25 cellular contexts compared by ENCODE assay signal in genomic region chr3:170397579-170398177, GRCh38. TPM values are rescaled to one million over a fixed set of nuclear protein-coding genes. Genes with fewer than 3 reads are reported as not detected.
A peak's percentile ranks its signal among the peaks of the same experiment; 100 is the strongest.
DNase-seq lines count a peak whose midpoint lies in the region; ATAC-seq, FAIRE-seq and TF ChIP-seq lines count a peak whose summit lies in the region.
"Had no signal": no experiment of that assay in that cellular context is flagged by ENCODE, and none has a peak within 500 bp of the region (broad histone marks: within the 10 kb centered on the region; RNA-seq: fewer than 3 reads in every experiment).

No MANE protein-coding gene starts in this region.

- no peak overlapping the region for H3K4me3 Mint-ChIP-seq in naive B cell
- H3K4me3 Mint-ChIP-seq: IgD-negative memory B cell had no signal

- H3K4me1 Mint-ChIP-seq in naive B cell, result peaks cover 17 to 23% (median 17%) of the 10 kb centered on the region in 3 donors

- TF ChIP-seq CTCF in A549 (IDR thresholded peaks at IDR 0.05), result no peak
- no peak for TF ChIP-seq CTCF in RWPE2 (IDR thresholded peaks at IDR 0.05; ENCODE audit: poor library complexity, severe bottlenecking)
- no peak for TF ChIP-seq CTCF in hepatocyte (IDR thresholded peaks at IDR 0.05; ENCODE audit: poor library complexity)

- FAIRE-seq in A549 (lab: Jason Lieb, UNC) (no peak), urothelium cell line (lab: Jason Lieb, UNC) (no peak)
- FAIRE-seq: H1 had no signal

- 94% methylated on average over 9 of the region's 9 CpGs for WGBS in A549 (ENCODE audit: missing lambda C conversion rate)
- WGBS in hepatocyte (ENCODE audit: low lambda C conversion rate, missing lambda C conversion rate), result 80% methylated on average over 9 of the region's 9 CpGs

- H3K27me3 Mint-ChIP-seq in naive B cell, result no peaks in the 10 kb centered on the region
- H3K27me3 Mint-ChIP-seq: IgD-negative memory B cell had no signal

- H3K27ac ChIP-seq in A549 (no peak overlapping the region), RWPE2 (ENCODE audit: poor library complexity, severe bottlenecking) (no peak overlapping the region), hepatocyte (no peak overlapping the region)
- H3K27ac ChIP-seq: 22Rv1, HL-60, SJCRH30 had no signal

- DNase-seq in A549 (ENCODE audit: low read depth in 1 of 2, low spot score in 1 of 2) (peak in 1 of 2 experiments; percentile 22), RWPE2 (ENCODE audit: low spot score) (no peak), hepatocyte (ENCODE audit: low spot score) (peak; percentile 13), naive B cell (no peak), islet precursor cell (no peak), NCI-H2196 (lab: John Stamatoyannopoulos, UW; ENCODE audit: unreplicated experiment) (no peak), NCI-H2107 (lab: John Stamatoyannopoulos, UW) (no peak), urothelium cell line (ENCODE audit: low spot score) (no peak)
- DNase-seq: Calu3, DMS79 treated with DMSO at 0.1 percent for 48 hours, GF-D8, HCEC 1CT, NCI-H1092, NCI-H1417 treated with DMSO at 0.1 percent for 48 hours, NCI-H187, NCI-H2081 treated with DMSO at 0.1 percent for 48 hours, NCI-H2171 treated with DMSO at 0.1 percent for 48 hours, NCI-H524, NCI-H774, SJCRH30 had no signal

- H3K36me3 ChIP-seq in RWPE2 (ENCODE audit: low read depth), result peaks cover 31% of the 10 kb centered on the region
- H3K36me3 ChIP-seq in hepatocyte (replicated peaks; ENCODE audit: insufficient read depth, low read depth), result no peaks in the 10 kb centered on the region

- peak overlapping the region in 4 of 6 donors; percentile 9 to 73 (median 50) for H3K27ac Mint-ChIP-seq in naive B cell
- H3K27ac Mint-ChIP-seq: IgD-negative memory B cell had no signal

- POLR2A ChIA-PET in A549 (lab: Yijun Ruan, JAX), result interaction anchor here (0.9 to 1.4 kb wide), 2 partner anchors 15 to 40 kb away, joined by 3 to 4 read pairs; partner anchors contain the start of gene SKIL

- CTCF ChIA-PET in A549 (lab: Yijun Ruan, JAX), result interaction anchor here (0.6 to 3.3 kb wide), 8 partner anchors 9 to 464 kb away, joined by 3 to 12 read pairs (median 4); partner anchors contain the start of gene SKIL

- H3K4me2 ChIP-seq in A549 (no peak overlapping the region), hepatocyte (no peak overlapping the region)

- no peak for TF ChIP-seq POLR2A in A549 (IDR thresholded peaks at IDR 0.05; ENCODE audit: low read length)

- no peaks in the 10 kb centered on the region for H3K9me2 ChIP-seq in hepatocyte (replicated peaks; ENCODE audit: insufficient read depth)

- H3K27me3 ChIP-seq in RWPE2 (ENCODE audit: insufficient read depth, poor library complexity, severe bottlenecking) (no peaks in the 10 kb centered on the region), hepatocyte (no peaks in the 10 kb centered on the region)
- H3K27me3 ChIP-seq: SJCRH30 had no signal

- H3K9me3 ChIP-seq in A549 (no peaks in the 10 kb centered on the region), RWPE2 (ENCODE audit: severe bottlenecking) (no peaks in the 10 kb centered on the region), hepatocyte (ENCODE audit: low read depth) (no peaks in the 10 kb centered on the region)
- H3K9me3 ChIP-seq: SJCRH30 had no signal

- H3K9me3 Mint-ChIP-seq in naive B cell, result peaks cover 0 to 3% (median 0%) of the 10 kb centered on the region in 7 donors
- H3K9me3 Mint-ChIP-seq: IgD-negative memory B cell had no signal

- no peaks in the 10 kb centered on the region for H3K36me3 Mint-ChIP-seq in naive B cell

- H4K20me1 ChIP-seq in hepatocyte (ENCODE audit: insufficient read depth, poor library complexity, severe bottlenecking), result peaks cover 2% of the 10 kb centered on the region

- ATAC-seq in A549, result peak; percentile 27 to 39; a peak in 5 of 6 replicates
- peak; percentile 10; the same call in 1 of the 3 replicates for ATAC-seq in RWPE2 (ENCODE audit: low read depth)
- no peak for ATAC-seq in naive B cell (ENCODE audit: low read depth in 2 of 2)
- ATAC-seq: Right ventricle myocardium inferior had no signal

- no peak overlapping the region for H2AFZ ChIP-seq in hepatocyte

- TF ChIP-seq EP300 in A549 (IDR thresholded peaks at IDR 0.05), result no peak

- H3K4me1 ChIP-seq in A549 (peaks cover 4% of the 10 kb centered on the region; the same call in 1 of the 3 replicates), RWPE2 (ENCODE audit: insufficient read depth, poor library complexity, severe bottlenecking) (no peaks in the 10 kb centered on the region), hepatocyte (ENCODE audit: insufficient read depth) (no peaks in the 10 kb centered on the region)
- H3K4me1 ChIP-seq: SJCRH30 had no signal

- TF ChIP-seq RAD21 in A549 (conservative IDR thresholded peaks at IDR 0.05 in 1 of 2, IDR thresholded peaks at IDR 0.05 in 1 of 2), result no peak

- peaks cover 9% of the 10 kb centered on the region for H3K79me2 ChIP-seq in hepatocyte

- H3K4me3 ChIP-seq in A549 (no peak overlapping the region), RWPE2 (ENCODE audit: severe bottlenecking) (no peak overlapping the region), hepatocyte (no peak overlapping the region)
- H3K4me3 ChIP-seq: SJCRH30 had no signal

TF ChIP-seq in A549, 52 proteins besides CTCF, POLR2A, EP300 and RAD21:
- TF ChIP-seq, protein P1, sequence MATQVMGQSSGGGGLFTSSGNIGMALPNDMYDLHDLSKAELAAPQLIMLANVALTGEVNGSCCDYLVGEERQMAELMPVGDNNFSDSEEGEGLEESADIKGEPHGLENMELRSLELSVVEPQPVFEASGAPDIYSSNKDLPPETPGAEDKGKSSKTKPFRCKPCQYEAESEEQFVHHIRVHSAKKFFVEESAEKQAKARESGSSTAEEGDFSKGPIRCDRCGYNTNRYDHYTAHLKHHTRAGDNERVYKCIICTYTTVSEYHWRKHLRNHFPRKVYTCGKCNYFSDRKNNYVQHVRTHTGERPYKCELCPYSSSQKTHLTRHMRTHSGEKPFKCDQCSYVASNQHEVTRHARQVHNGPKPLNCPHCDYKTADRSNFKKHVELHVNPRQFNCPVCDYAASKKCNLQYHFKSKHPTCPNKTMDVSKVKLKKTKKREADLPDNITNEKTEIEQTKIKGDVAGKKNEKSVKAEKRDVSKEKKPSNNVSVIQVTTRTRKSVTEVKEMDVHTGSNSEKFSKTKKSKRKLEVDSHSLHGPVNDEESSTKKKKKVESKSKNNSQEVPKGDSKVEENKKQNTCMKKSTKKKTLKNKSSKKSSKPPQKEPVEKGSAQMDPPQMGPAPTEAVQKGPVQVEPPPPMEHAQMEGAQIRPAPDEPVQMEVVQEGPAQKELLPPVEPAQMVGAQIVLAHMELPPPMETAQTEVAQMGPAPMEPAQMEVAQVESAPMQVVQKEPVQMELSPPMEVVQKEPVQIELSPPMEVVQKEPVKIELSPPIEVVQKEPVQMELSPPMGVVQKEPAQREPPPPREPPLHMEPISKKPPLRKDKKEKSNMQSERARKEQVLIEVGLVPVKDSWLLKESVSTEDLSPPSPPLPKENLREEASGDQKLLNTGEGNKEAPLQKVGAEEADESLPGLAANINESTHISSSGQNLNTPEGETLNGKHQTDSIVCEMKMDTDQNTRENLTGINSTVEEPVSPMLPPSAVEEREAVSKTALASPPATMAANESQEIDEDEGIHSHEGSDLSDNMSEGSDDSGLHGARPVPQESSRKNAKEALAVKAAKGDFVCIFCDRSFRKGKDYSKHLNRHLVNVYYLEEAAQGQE (IDR thresholded peaks at IDR 0.05), result no peak
- TF ChIP-seq POLR2AphosphoS2 (conservative IDR thresholded peaks at IDR 0.05; ENCODE audit: low read length), result 0 out of 2 replicates have a peak, but pooled peaks have one; percentile 65
- TF ChIP-seq MAZ (IDR thresholded peaks at IDR 0.05; ENCODE audit: borderline replicate concordance, low read depth, low read length), result no peak
- TF ChIP-seq SREBF2 (IDR thresholded peaks at IDR 0.05), result no peak

RNA-seq across cellular contexts. Expression of gene CLDN11, which starts 21.0 kb away (rescaled TPM):
- polyA plus RNA-seq in A549 (2011; rRNA removed) (0.42 and 0.44 TPM in 2 replicates), A549 (2017; fragmentation: RNase III; extraction: RNeasy Plus Mini Kit Qiagen cat#74134 plus additional on column Dnase treatment) (0.42 to 0.61 TPM (median 0.56 TPM) in 3 replicates), hepatocyte (6.1 and 7.7 TPM in 2 replicates), naive B cell (ENCODE audit: low read depth in 6 of 6) (not detected)
- 0.32 and 0.42 TPM in 2 replicates for polyA plus RNA-seq in A549 (2012; cell fraction: cytosol; rRNA removed)
- polyA plus RNA-seq in A549 (2012; cell fraction: nucleus; rRNA removed), result 2.6 and 3.2 TPM in 2 replicates
- 0.21 and 0.49 TPM in 2 replicates for polyA minus RNA-seq in A549 (2011; rRNA and poly(A)+ RNA removed)
- total RNA-seq in hepatocyte, result 21.9 and 29.5 TPM in 2 replicates
- polyA plus RNA-seq: IgD-negative memory B cell had no signal

RNA-seq across cellular contexts. Expression of gene SKIL, which starts 40.2 kb away (rescaled TPM):
- polyA plus RNA-seq in A549 (2011; rRNA removed), result 53.7 and 64.2 TPM in 2 replicates
- polyA plus RNA-seq in A549 (2012; cell fraction: cytosol; rRNA removed), result 7.8 and 8.5 TPM in 2 replicates
- polyA plus RNA-seq in A549 (2012; cell fraction: nucleus; rRNA removed), result 5.7 and 7.8 TPM in 2 replicates
- polyA plus RNA-seq in A549 (2017; fragmentation: RNase III; extraction: RNeasy Plus Mini Kit Qiagen cat#74134 plus additional on column Dnase treatment), result 39.6 to 43.8 TPM (median 40.3 TPM) in 3 replicates
- polyA minus RNA-seq in A549 (2011; rRNA and poly(A)+ RNA removed), result 137 and 140 TPM in 2 replicates
- 79.3 and 87.5 TPM in 2 replicates for total RNA-seq in hepatocyte
- 28.3 and 28.9 TPM in 2 replicates for polyA plus RNA-seq in hepatocyte
- 10 to 100 TPM; 12.3 to 28.5 (median 25.2) TPM for polyA plus RNA-seq in naive B cell (ENCODE audit: low read depth in 6 of 6)

Comparison
In these comparisons a context has a peak if more than half of its experiments do, and no peak if none do; other contexts are left out.
1. ATAC-seq: peak in A549 (2 of 2) and RWPE2 (single experiment); none in naive B cell (0 of 2).